Comparison of ENCODE assay signal across 19 cellular contexts in the genomic region with DNA sequence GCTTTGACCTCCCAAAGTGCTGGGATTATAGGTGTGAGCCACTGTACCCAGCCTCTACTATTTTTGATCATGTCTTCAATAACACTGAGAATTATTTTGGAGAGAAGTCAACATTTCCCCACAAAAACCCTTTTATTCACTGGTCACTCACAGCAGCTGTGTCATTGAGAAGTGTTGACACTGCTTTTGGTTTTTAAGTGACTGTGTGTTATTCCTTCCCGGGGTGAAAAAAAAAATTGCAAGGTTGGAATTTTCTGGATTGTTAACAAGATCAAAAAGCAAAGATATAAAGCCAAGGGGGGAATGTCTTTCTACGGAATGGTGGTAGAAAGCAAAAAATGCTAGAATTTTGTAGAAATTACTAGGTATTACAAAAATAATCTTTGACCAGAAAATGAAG.
A peak's percentile ranks its signal among the peaks of the same experiment; 100 is the strongest.
DNase-seq lines count a peak whose midpoint lies in the region; ATAC-seq and TF ChIP-seq lines count a peak whose summit lies in the region.
"Had no signal": no experiment of that assay in that cellular context is flagged by ENCODE, and none has a peak within 500 bp of the region (broad histone marks: within the 10 kb centered on the region; RNA-seq: fewer than 3 reads in every experiment).

No MANE protein-coding gene starts in this region.

- H3K36me3 ChIP-seq in heart left ventricle: no peaks in the 10 kb centered on the region
- no peaks in the 10 kb centered on the region for H3K36me3 ChIP-seq in colonic mucosa
- no peaks in the 10 kb centered on the region for H3K36me3 ChIP-seq in upper lobe of right lung

- no peak for TF ChIP-seq CTCF in heart left ventricle (IDR thresholded peaks at IDR 0.05)
- no peak for TF ChIP-seq CTCF in colonic mucosa (IDR thresholded peaks at IDR 0.05)
- TF ChIP-seq CTCF in upper lobe of right lung (IDR thresholded peaks at IDR 0.05): no peak

- H3K27ac ChIP-seq in heart left ventricle: peak overlapping the region in 11 of 12 donors; percentile 67 to 92 (median 81)
- peak overlapping the region; percentile 50 for H3K27ac ChIP-seq in colonic mucosa
- H3K27ac ChIP-seq in upper lobe of right lung: peak overlapping the region; percentile 67

- no peak for ATAC-seq in heart left ventricle
- ATAC-seq in Right ventricle myocardium superior (ENCODE audit: poor library complexity): no peak
- no peak for ATAC-seq in upper lobe of right lung
- no peak for ATAC-seq in HG02678 (IDR thresholded peaks at IDR 0.05; ENCODE audit: unreplicated experiment)
- ATAC-seq: activated CD4-positive, CD25-positive, alpha-beta regulatory T cell treated with anti-CD3 and anti-CD28 coated beads, Interleukin-2, amount 50 U/mL, for 24 hours; activated CD8-positive, alpha-beta memory T cell treated with anti-CD3 and anti-CD28 coated beads, Interleukin-2, amount 10 ng/mL, durations not matched to agents 7 days and 5 days; naive thymus-derived CD4-positive, alpha-beta T cell had no signal

- no peak overlapping the region for H3K9ac ChIP-seq in colonic mucosa (ENCODE audit: low read depth in 2 of 2, low read length in 2 of 2)

- TF ChIP-seq POLR2A in heart left ventricle (IDR thresholded peaks at IDR 0.05): no peak

- H3K27me3 ChIP-seq in heart left ventricle (no peaks in the 10 kb centered on the region), colonic mucosa (no peaks in the 10 kb centered on the region), upper lobe of right lung (no peaks in the 10 kb centered on the region)

- H3K4me1 ChIP-seq in heart left ventricle (peaks cover 9 to 77% (median 57%) of the 10 kb centered on the region in 12 donors), colonic mucosa (no peaks in the 10 kb centered on the region), upper lobe of right lung (peaks cover 51% of the 10 kb centered on the region)

- WGBS in heart left ventricle, 4 donors: 34 to 45% (median 43%) methylated on average over 2 of the region's 2 CpGs

- DNase-seq in heart left ventricle: no peak
- no peak for DNase-seq in Right ventricle myocardium superior
- no peak for DNase-seq in colonic mucosa
- peak; percentile 15 for DNase-seq in midbrain (lab: John Stamatoyannopoulos, UW)
- no peak for DNase-seq in upper lobe of right lung
- DNase-seq in A172 (ENCODE audit: low spot score): no peak
- DNase-seq in SKM-1 (lab: John Stamatoyannopoulos, UW; ENCODE audit: unreplicated experiment): no peak
- DNase-seq: activated CD8-positive, alpha-beta memory T cell treated with anti-CD3 and anti-CD28 coated beads, Interleukin-2, amount 10 ng/mL, durations not matched to agents 7 days and 5 days; activated effector memory CD4-positive, alpha-beta T cell treated with anti-CD3 and anti-CD28 coated beads, Interleukin-2, amount 50 U/mL, for 16 hours; aorta; CD4-positive, alpha-beta memory T cell; MV-4-11; naive thymus-derived CD4-positive, alpha-beta T cell; NCI-H748 treated with DMSO at 0.1 percent for 48 hours; RPMI8226; stimulated activated CD4-positive, alpha-beta T cell treated with anti-CD3 and anti-CD28 coated beads, Interleukin-1b, Interleukin-23, amount 100 ng/mL, for 48 hours had no signal

- intact Hi-C loops in heart left ventricle (cut with DNase I): loop anchor here in 5 of 10 donors (2.0 to 10.0 kb wide), 7 partner anchors 58 to 128 kb away; partner anchors contain the start of gene TANC1 (in 2 of the 5)
- intact Hi-C loops in Right ventricle myocardium superior (cut with DNase I): loop anchor here (5.0 to 10.0 kb wide), 2 partner anchors 55 to 87 kb away; no protein-coding TSS in a partner anchor
- intact Hi-C loops in colonic mucosa (cut with DNase I): no loop called here
- intact Hi-C loops in upper lobe of right lung (cut with DNase I): no loop called here

- H3K9me3 ChIP-seq in heart left ventricle (no peaks in the 10 kb centered on the region), colonic mucosa (no peaks in the 10 kb centered on the region), upper lobe of right lung (no peaks in the 10 kb centered on the region)
- H3K9me3 ChIP-seq: A549 had no signal

- no peak overlapping the region for H3K4me3 ChIP-seq in heart left ventricle
- no peak overlapping the region for H3K4me3 ChIP-seq in colonic mucosa
- H3K4me3 ChIP-seq in upper lobe of right lung: no peak overlapping the region
- H3K4me3 ChIP-seq: A549 had no signal
